ENCODE assay signal across 8 cellular contexts in the genomic region with DNA sequence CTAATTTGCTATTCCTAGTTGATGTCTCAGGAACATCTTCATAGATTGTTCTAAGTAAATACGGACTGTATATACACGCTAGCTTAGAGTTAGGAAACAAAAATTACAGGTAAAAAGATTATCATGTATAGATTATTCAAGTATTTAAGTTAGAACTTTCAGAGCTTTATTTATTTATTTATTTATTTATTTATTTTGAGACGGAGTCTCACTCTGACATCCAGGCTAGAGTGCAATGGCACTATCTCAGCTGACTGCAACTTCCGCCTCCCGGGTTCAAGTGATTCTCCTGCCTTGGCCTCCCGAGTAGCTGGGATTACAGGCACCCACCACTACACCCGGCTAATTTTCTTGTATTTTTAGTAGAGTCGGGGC. TPM values are rescaled to one million over a fixed set of nuclear protein-coding genes. Genes with fewer than 3 reads are reported as not detected.
DNase-seq lines count a peak whose midpoint lies in the region; ATAC-seq and TF ChIP-seq lines count a peak whose summit lies in the region.
"Not testable (repeated sequence)": the region's sequence is repeated elsewhere in the genome, so short reads cannot be mapped to it uniquely, and the experiment has no call there.

No MANE protein-coding gene starts in this region.

- peaks cover 60% of the 10 kb centered on the region for H3K79me2 ChIP-seq in HCT116 (ENCODE audit: insufficient read depth, low read length)

- peak overlapping the region; percentile 76 for H3K9ac ChIP-seq in HCT116 (ENCODE audit: low read length)

- CTCF ChIA-PET in AG04449 (lab: Yijun Ruan, JAX): interaction anchor here (1.1 to 6.9 kb wide), 4 partner anchors 13 to 254 kb away, joined by 3 to 76 read pairs (median 4); no protein-coding TSS in a partner anchor
- CTCF ChIA-PET in HCT116 (lab: Charles Lee); activated naive CD4-positive, alpha-beta T cell treated with anti-CD3 and anti-CD28 coated beads, Interleukin-2, amount 10 ng/mL, durations not matched to agents 7 days and 5 days (lab: Charles Lee): not testable (repeated sequence)

- H3K27ac ChIP-seq in HCT116 (ENCODE audit: low read depth, low read length); RWPE2 (ENCODE audit: poor library complexity, severe bottlenecking); ectodermal cell (ENCODE audit: insufficient read depth, low read depth, low read length, poor library complexity, severe bottlenecking); right cardiac atrium (ENCODE audit: low read length): not testable (repeated sequence)

- H3K4me3 ChIP-seq in AG04449 (ENCODE audit: low read depth, low read length) (peak overlapping the region; percentile 93), HCT116 (replicated peaks in 1 of 2; ENCODE audit: low read depth in 1 of 2, low read length in 2 of 2) (peak overlapping the region; percentile 64 to 77), RWPE2 (ENCODE audit: severe bottlenecking) (peak overlapping the region; percentile 73), ectodermal cell (ENCODE audit: insufficient read depth, low read depth, low read length) (peak overlapping the region; percentile 51), right cardiac atrium (ENCODE audit: low read length) (peak overlapping the region; percentile 67)

- WGBS in ectodermal cell, 2 experiments: 93 to 94% methylated on average over 6 to 8 of the region's 8 CpGs
- 94% methylated on average over 8 of the region's 8 CpGs for WGBS in right cardiac atrium

- H3K4me2 ChIP-seq in HCT116 (ENCODE audit: low read length): peak overlapping the region; percentile 89

- TF ChIP-seq POLR2A in HCT116 (IDR thresholded peaks at IDR 0.05; ENCODE audit: borderline replicate concordance, extremely low read depth, insufficient read depth, insufficient read length): not testable (repeated sequence)

- peak overlapping the region; percentile 96 for H3K4me3 Mint-ChIP-seq in activated naive CD4-positive, alpha-beta T cell treated with anti-CD3 and anti-CD28 coated beads, Interleukin-2, amount 10 ng/mL, durations not matched to agents 7 days and 5 days
- peak overlapping the region; percentile 95 to 100 (median 97) for H3K4me3 Mint-ChIP-seq in naive thymus-derived CD8-positive, alpha-beta T cell
- peak overlapping the region; percentile 98 for H3K4me3 Mint-ChIP-seq in stimulated activated effector memory CD8-positive, alpha-beta T cell treated with anti-CD3 and anti-CD28 coated beads, Interleukin-12 subunit alpha, Interleukin-12 subunit beta, amount 100 ng/mL, for 72 hours

- H3K27me3 ChIP-seq in HCT116 (ENCODE audit: insufficient read depth, low read length); RWPE2 (ENCODE audit: insufficient read depth, poor library complexity, severe bottlenecking); ectodermal cell (ENCODE audit: control insufficient read depth, insufficient read depth, low read length, poor library complexity, severe bottlenecking); right cardiac atrium (ENCODE audit: control insufficient read depth, insufficient read depth): not testable (repeated sequence)

- POLR2A ChIA-PET in AG04449 (lab: Yijun Ruan, JAX); HCT116 (lab: Charles Lee); naive thymus-derived CD8-positive, alpha-beta T cell (lab: Charles Lee): not testable (repeated sequence)

- not testable (repeated sequence) for H3K27me3 Mint-ChIP-seq in activated naive CD4-positive, alpha-beta T cell treated with anti-CD3 and anti-CD28 coated beads, Interleukin-2, amount 10 ng/mL, durations not matched to agents 7 days and 5 days; naive thymus-derived CD8-positive, alpha-beta T cell

- H3K27ac Mint-ChIP-seq in activated naive CD4-positive, alpha-beta T cell treated with anti-CD3 and anti-CD28 coated beads, Interleukin-2, amount 10 ng/mL, durations not matched to agents 7 days and 5 days: peak overlapping the region; percentile 98
- peak overlapping the region; percentile 94 to 100 (median 99) for H3K27ac Mint-ChIP-seq in naive thymus-derived CD8-positive, alpha-beta T cell
- not testable (repeated sequence) for H3K27ac Mint-ChIP-seq in stimulated activated effector memory CD8-positive, alpha-beta T cell treated with anti-CD3 and anti-CD28 coated beads, Interleukin-12 subunit alpha, Interleukin-12 subunit beta, amount 100 ng/mL, for 72 hours

- H3K4me1 ChIP-seq in HCT116 (ENCODE audit: control insufficient read depth in 1 of 2, insufficient read depth in 2 of 2, low read length in 2 of 2): peaks cover 4 to 15% of the 10 kb centered on the region in 2 experiments; a peak in 3 of 4 replicates
- peaks cover 10% of the 10 kb centered on the region for H3K4me1 ChIP-seq in RWPE2 (ENCODE audit: insufficient read depth, poor library complexity, severe bottlenecking)
- H3K4me1 ChIP-seq in ectodermal cell (ENCODE audit: control insufficient read depth, insufficient read depth, low read length); right cardiac atrium (ENCODE audit: control insufficient read depth, insufficient read depth, low read length): not testable (repeated sequence)

- H3K9me3 ChIP-seq in HCT116 (ENCODE audit: control insufficient read depth in 1 of 2, insufficient read depth in 1 of 2, low read depth in 1 of 2, low read length in 2 of 2); RWPE2 (ENCODE audit: severe bottlenecking); ectodermal cell (ENCODE audit: control insufficient read depth, low read length); right cardiac atrium (ENCODE audit: control insufficient read depth, low read length): not testable (repeated sequence)

- ATAC-seq in HCT116; RWPE2 (ENCODE audit: low read depth); right cardiac atrium; naive thymus-derived CD8-positive, alpha-beta T cell; stimulated activated effector memory CD8-positive, alpha-beta T cell treated with anti-CD3 and anti-CD28 coated beads, Interleukin-12 subunit alpha, Interleukin-12 subunit beta, amount 100 ng/mL, for 72 hours: not testable (repeated sequence)

- TF ChIP-seq RAD21 in HCT116 (IDR thresholded peaks at IDR 0.05; ENCODE audit: low read depth): not testable (repeated sequence)

- H3K36me3 Mint-ChIP-seq in activated naive CD4-positive, alpha-beta T cell treated with anti-CD3 and anti-CD28 coated beads, Interleukin-2, amount 10 ng/mL, durations not matched to agents 7 days and 5 days: peaks cover 36% of the 10 kb centered on the region
- peaks cover 0 to 42% (median 9%) of the 10 kb centered on the region in 3 donors for H3K36me3 Mint-ChIP-seq in naive thymus-derived CD8-positive, alpha-beta T cell
- H3K36me3 Mint-ChIP-seq in stimulated activated effector memory CD8-positive, alpha-beta T cell treated with anti-CD3 and anti-CD28 coated beads, Interleukin-12 subunit alpha, Interleukin-12 subunit beta, amount 100 ng/mL, for 72 hours: peaks cover 51% of the 10 kb centered on the region

- TF ChIP-seq CTCF in AG04449 (IDR thresholded peaks at IDR 0.05; ENCODE audit: insufficient read depth, low read length, missing control alignments); HCT116 (IDR thresholded peaks at IDR 0.05 in 2 of 3, conservative IDR thresholded peaks at IDR 0.05 in 1 of 3; ENCODE audit: borderline replicate concordance in 1 of 3, insufficient read depth in 1 of 3, low read depth in 2 of 3, low read length in 2 of 3); RWPE2 (IDR thresholded peaks at IDR 0.05; ENCODE audit: poor library complexity, severe bottlenecking): not testable (repeated sequence)

- peaks cover 12 to 13% of the 10 kb centered on the region in 2 experiments; a peak in 3 of 4 replicates for H3K36me3 ChIP-seq in HCT116 (ENCODE audit: control insufficient read depth in 1 of 2, insufficient read depth in 2 of 2, low read length in 2 of 2)
- peaks cover 46% of the 10 kb centered on the region for H3K36me3 ChIP-seq in RWPE2 (ENCODE audit: low read depth)
- H3K36me3 ChIP-seq in ectodermal cell (ENCODE audit: control insufficient read depth, insufficient read depth, low read length): peaks cover 11% of the 10 kb centered on the region

- intact Hi-C loops in HCT116 (cut with micrococcal nuclease); right cardiac atrium (cut with DNase I): not testable (repeated sequence)

- not testable (repeated sequence) for H3K9me2 ChIP-seq in HCT116 (ENCODE audit: insufficient read depth)

- H2AFZ ChIP-seq in HCT116 (ENCODE audit: low read depth, low read length, poor library complexity, severe bottlenecking): not testable (repeated sequence)

- not testable (repeated sequence) for BruUV-seq in HCT116 (replicated peaks; lab: Mats Ljungman, UMichigan)

- DNase-seq in AG04449 (ENCODE audit: low read depth, low spot score); HCT116 (ENCODE audit: low read depth, low spot score); RWPE2 (ENCODE audit: low spot score); activated naive CD4-positive, alpha-beta T cell treated with anti-CD3 and anti-CD28 coated beads, Interleukin-2, amount 10 ng/mL, durations not matched to agents 7 days and 5 days; right cardiac atrium; naive thymus-derived CD8-positive, alpha-beta T cell; stimulated activated effector memory CD8-positive, alpha-beta T cell treated with anti-CD3 and anti-CD28 coated beads, Interleukin-12 subunit alpha, Interleukin-12 subunit beta, amount 100 ng/mL, for 72 hours (ENCODE audit: low spot score in 2 of 2): not testable (repeated sequence)

- H3K4me1 Mint-ChIP-seq in activated naive CD4-positive, alpha-beta T cell treated with anti-CD3 and anti-CD28 coated beads, Interleukin-2, amount 10 ng/mL, durations not matched to agents 7 days and 5 days: peaks cover 51% of the 10 kb centered on the region
- peaks cover 31 to 67% (median 63%) of the 10 kb centered on the region in 4 donors for H3K4me1 Mint-ChIP-seq in naive thymus-derived CD8-positive, alpha-beta T cell
- peaks cover 42% of the 10 kb centered on the region for H3K4me1 Mint-ChIP-seq in stimulated activated effector memory CD8-positive, alpha-beta T cell treated with anti-CD3 and anti-CD28 coated beads, Interleukin-12 subunit alpha, Interleukin-12 subunit beta, amount 100 ng/mL, for 72 hours

- RAD21 ChIA-PET in HCT116 (lab: Charles Lee; ENCODE audit: low non-redundant PET in 1 of 2, low total read pairs in 2 of 2, uncharacterized antibody in 2 of 2, unreplicated experiment in 2 of 2): not testable (repeated sequence)

- not testable (repeated sequence) for H4K20me1 ChIP-seq in HCT116 (ENCODE audit: insufficient read depth)

- H3K9me3 Mint-ChIP-seq in activated naive CD4-positive, alpha-beta T cell treated with anti-CD3 and anti-CD28 coated beads, Interleukin-2, amount 10 ng/mL, durations not matched to agents 7 days and 5 days; naive thymus-derived CD8-positive, alpha-beta T cell; stimulated activated effector memory CD8-positive, alpha-beta T cell treated with anti-CD3 and anti-CD28 coated beads, Interleukin-12 subunit alpha, Interleukin-12 subunit beta, amount 100 ng/mL, for 72 hours: not testable (repeated sequence)

RNA-seq across cellular contexts. Expression of gene DLD, which starts 1.4 kb away (rescaled TPM):
- 104 TPM for total RNA-seq in HCT116 (2021; ENCODE audit: unreplicated experiment)
- polyA plus RNA-seq in HCT116 (2012): 52.6 and 69.5 TPM in 2 replicates
- polyA plus RNA-seq in ectodermal cell (2013, experiment 1 of 4): 117 TPM
- 128 TPM for polyA plus RNA-seq in ectodermal cell (2013, experiment 2 of 4)
- polyA plus RNA-seq in ectodermal cell (2013, experiment 3 of 4): 86.4 TPM
- 90.2 TPM for polyA plus RNA-seq in ectodermal cell (2013, experiment 4 of 4)
- 100 to 1,000 TPM; 151 to 162 (median 158) TPM for total RNA-seq in right cardiac atrium
- 112 TPM for polyA plus RNA-seq in right cardiac atrium
- total RNA-seq in naive thymus-derived CD8-positive, alpha-beta T cell: 10 to 100 TPM; 50.3 to 56.0 TPM
- polyA plus RNA-seq in naive thymus-derived CD8-positive, alpha-beta T cell: 10 to 100 TPM; 70.1 to 72.1 (median 71.4) TPM
